ENCODE assay signal across 29 cellular contexts in genomic region chr16:26731729-26732128, GRCh38.
"Had no signal": no experiment of that assay in that cellular context is flagged by ENCODE, and none has a peak within 500 bp of the region (broad histone marks: within the 10 kb centered on the region; RNA-seq: fewer than 3 reads in every experiment).

No MANE protein-coding gene starts in this region.

- FAIRE-seq: urothelium cell line had no signal

- H3K36me3 Mint-ChIP-seq: stimulated activated effector memory CD8-positive, alpha-beta T cell treated with anti-CD3 and anti-CD28 coated beads, Interleukin-12 subunit alpha, Interleukin-12 subunit beta, amount 100 ng/mL, for 72 hours; stimulated activated memory B cell treated with anti-CD40 and anti-IgM and Interleukin-4, amounts not matched to agents 10 μg/mL and 1 μg/mL and 100 μg/mL, for 72 hours; stimulated activated naive B cell treated with anti-CD40 and anti-IgM and Interleukin-4, amounts not matched to agents 10 μg/mL and 1 μg/mL and 100 μg/mL, for 72 hours; type B pancreatic cell had no signal

- H3K9me3 ChIP-seq: stomach, suprapubic skin, testis, thoracic aorta, thyroid gland, tibial nerve, transverse colon, upper lobe of left lung, upper lobe of right lung, uterus, vagina had no signal

- H3K36me3 ChIP-seq: stomach, suprapubic skin, thoracic aorta, thyroid gland, tibial artery, tibial nerve, transverse colon, upper lobe of left lung, upper lobe of right lung, uterus, vagina had no signal

- H3K4me3 ChIP-seq: stomach, suprapubic skin, testis, thoracic aorta, thyroid gland, tibial artery, tibial nerve, transverse colon, upper lobe of left lung, upper lobe of right lung, uterus, vagina had no signal

- DNase-seq: stimulated activated CD4-positive, alpha-beta T cell treated with anti-CD3 and anti-CD28 coated beads, Interleukin-2, amount 100 ng/mL, for 48 hours; stimulated activated CD4-positive, alpha-beta T cell treated with anti-CD3 and anti-CD28 coated beads, Interleukin-4, amount 100 ng/mL, for 1 hour; stimulated activated CD4-positive, alpha-beta T cell treated with anti-CD3 and anti-CD28 coated beads, Interleukin-4, amount 100 ng/mL, for 24 hours; stimulated activated CD4-positive, alpha-beta T cell treated with anti-CD3 and anti-CD28 coated beads, Interleukin-4, amount 100 ng/mL, for 4 hours; stimulated activated CD8-positive, alpha-beta memory T cell treated with anti-CD3 and anti-CD28 coated beads, Interleukin-4, amount 100 ng/mL, for 48 hours; stimulated activated naive B cell treated with anti-CD40 and anti-IgM and Interleukin-4, amounts not matched to agents 10 μg/mL and 1 μg/mL and 100 μg/mL, for 72 hours; stimulated activated naive CD4-positive, alpha-beta T cell; stimulated activated naive CD4-positive, alpha-beta T cell treated with Interleukin-2 at 50 U/mL for 16 hours; stimulated activated naive CD8-positive, alpha-beta T cell treated with anti-CD3 and anti-CD28 coated beads, Interleukin-15, amount 100 ng/mL, for 72 hours; stimulated activated naive CD8-positive, alpha-beta T cell treated with anti-CD3 and anti-CD28 coated beads, Interleukin-15, Interleukin-2, amounts not matched to agents 100 U/mL and 50 U/mL, for 24 hours; stomach; substantia nigra; testis; thyroid gland; tibial artery; transverse colon; trophoblast cell; upper lobe of left lung; upper lobe of right lung; uterus had no signal

- H3K4me3 Mint-ChIP-seq: stimulated activated effector memory CD8-positive, alpha-beta T cell treated with anti-CD3 and anti-CD28 coated beads, Interleukin-12 subunit alpha, Interleukin-12 subunit beta, amount 100 ng/mL, for 72 hours; stimulated activated memory B cell treated with anti-CD40 and anti-IgM and Interleukin-4, amounts not matched to agents 10 μg/mL and 1 μg/mL and 100 μg/mL, for 72 hours; stimulated activated naive B cell treated with anti-CD40 and anti-IgM and Interleukin-4, amounts not matched to agents 10 μg/mL and 1 μg/mL and 100 μg/mL, for 72 hours; stimulated activated naive CD8-positive, alpha-beta T cell treated with anti-CD3 and anti-CD28 coated beads, Interleukin-15, amount 100 ng/mL, for 72 hours; stimulated activated naive CD8-positive, alpha-beta T cell treated with anti-CD3 and anti-CD28 coated beads, Interleukin-15, Interleukin-2, amounts not matched to agents 100 ng/mL and 50 ng/mL, for 24 hours; type B pancreatic cell had no signal

- ATAC-seq: stimulated activated effector memory CD8-positive, alpha-beta T cell treated with anti-CD3 and anti-CD28 coated beads, Interleukin-12 subunit alpha, Interleukin-12 subunit beta, amount 100 ng/mL, for 72 hours; stimulated activated memory B cell treated with anti-CD40 and anti-IgM and Interleukin-4, amounts not matched to agents 10 μg/mL and 1 μg/mL and 100 μg/mL, for 72 hours; stimulated activated naive B cell treated with anti-CD40 and anti-IgM and Interleukin-4, amounts not matched to agents 10 μg/mL and 1 μg/mL and 100 μg/mL, for 72 hours; stimulated activated naive CD8-positive, alpha-beta T cell treated with anti-CD3 and anti-CD28 coated beads, Interleukin-15, amount 100 ng/mL, for 72 hours; stimulated activated naive CD8-positive, alpha-beta T cell treated with anti-CD3 and anti-CD28 coated beads, Interleukin-15, Interleukin-2, amounts not matched to agents 100 U/mL and 50 U/mL, for 24 hours; upper lobe of right lung had no signal

- H3K4me1 Mint-ChIP-seq: stimulated activated effector memory CD8-positive, alpha-beta T cell treated with anti-CD3 and anti-CD28 coated beads, Interleukin-12 subunit alpha, Interleukin-12 subunit beta, amount 100 ng/mL, for 72 hours; stimulated activated memory B cell treated with anti-CD40 and anti-IgM and Interleukin-4, amounts not matched to agents 10 μg/mL and 1 μg/mL and 100 μg/mL, for 72 hours; stimulated activated naive B cell treated with anti-CD40 and anti-IgM and Interleukin-4, amounts not matched to agents 10 μg/mL and 1 μg/mL and 100 μg/mL, for 72 hours; stimulated activated naive CD8-positive, alpha-beta T cell treated with anti-CD3 and anti-CD28 coated beads, Interleukin-15, amount 100 ng/mL, for 72 hours had no signal

- H3K27ac ChIP-seq: stomach, suprapubic skin, testis, thoracic aorta, thyroid gland, tibial artery, tibial nerve, transverse colon, upper lobe of left lung, upper lobe of right lung, uterus, vagina had no signal

- H3K27me3 ChIP-seq: stomach, suprapubic skin, testis, thyroid gland, tibial artery, tibial nerve, transverse colon, upper lobe of left lung, upper lobe of right lung, uterus, vagina had no signal

- H3K9me3 Mint-ChIP-seq: stimulated activated effector memory CD8-positive, alpha-beta T cell treated with anti-CD3 and anti-CD28 coated beads, Interleukin-12 subunit alpha, Interleukin-12 subunit beta, amount 100 ng/mL, for 72 hours; stimulated activated naive CD8-positive, alpha-beta T cell treated with anti-CD3 and anti-CD28 coated beads, Interleukin-15, amount 100 ng/mL, for 72 hours; stimulated activated naive CD8-positive, alpha-beta T cell treated with anti-CD3 and anti-CD28 coated beads, Interleukin-15, Interleukin-2, amounts not matched to agents 100 ng/mL and 50 ng/mL, for 24 hours; type B pancreatic cell had no signal

- H3K27ac Mint-ChIP-seq: stimulated activated effector memory CD8-positive, alpha-beta T cell treated with anti-CD3 and anti-CD28 coated beads, Interleukin-12 subunit alpha, Interleukin-12 subunit beta, amount 100 ng/mL, for 72 hours; stimulated activated memory B cell treated with anti-CD40 and anti-IgM and Interleukin-4, amounts not matched to agents 10 μg/mL and 1 μg/mL and 100 μg/mL, for 72 hours; stimulated activated naive B cell treated with anti-CD40 and anti-IgM and Interleukin-4, amounts not matched to agents 10 μg/mL and 1 μg/mL and 100 μg/mL, for 72 hours; stimulated activated naive CD8-positive, alpha-beta T cell treated with anti-CD3 and anti-CD28 coated beads, Interleukin-15, amount 100 ng/mL, for 72 hours; stimulated activated naive CD8-positive, alpha-beta T cell treated with anti-CD3 and anti-CD28 coated beads, Interleukin-15, Interleukin-2, amounts not matched to agents 100 ng/mL and 50 ng/mL, for 24 hours; type B pancreatic cell had no signal

- H3K4me1 ChIP-seq: stomach, testis, thyroid gland, tibial artery, tibial nerve, transverse colon, upper lobe of left lung, upper lobe of right lung, uterus, vagina had no signal
